ENCODE assay signal across 1 cellular context in genomic region chr14:21024668-21025373, GRCh38.
A peak's percentile ranks its signal among the peaks of the same experiment; 100 is the strongest.
TF ChIP-seq lines count a peak whose summit lies in the region.

TSS of gene NDRG2 (minus strand) at chr14:21025061. CDS start at chr14:21023315, 1,746 bp downstream.

TF ChIP-seq in HEK293, 187 proteins besides CTCF, POLR2A, EP300 and RAD21 (continued from another document and continues in another):
- TF ChIP-seq PBX3 (CRISPR knock-in tag; IDR thresholded peaks at IDR 0.05) (no peak), ZNF423 (tag by site-specific recombination; IDR thresholded peaks at IDR 0.05) (peak; percentile 52; the same call in 1 of the 2 replicates), ZNF114 (tag by site-specific recombination; IDR thresholded peaks at IDR 0.05) (no peak), SCRT1 (tag by site-specific recombination; IDR thresholded peaks at IDR 0.05; ENCODE audit: borderline replicate concordance) (0 out of 2 replicates have a peak, but pooled peaks have one; percentile 31), HIC1 (tag by site-specific recombination; IDR thresholded peaks at IDR 0.05) (no peak), ZEB2 (tag by site-specific recombination; IDR thresholded peaks at IDR 0.05) (peak; percentile 58), ZBTB10 (tag by site-specific recombination; IDR thresholded peaks at IDR 0.05) (peak; percentile 45; the same call in 1 of the 2 replicates), KLF1 (tag by site-specific recombination; IDR thresholded peaks at IDR 0.05) (peak; percentile 51; the same call in 1 of the 2 replicates), SP3 (tag by site-specific recombination; IDR thresholded peaks at IDR 0.05) (peak; percentile 64), ZBTB20 (tag by site-specific recombination; IDR thresholded peaks at IDR 0.05) (peak; percentile 66), ZNF426 (tag by site-specific recombination; IDR thresholded peaks at IDR 0.05) (no peak), ZNF521 (tag by site-specific recombination; IDR thresholded peaks at IDR 0.05) (no peak), ZNF629 (tag by site-specific recombination; IDR thresholded peaks at IDR 0.05) (peak; percentile 41; the same call in 1 of the 2 replicates), ELK4 (IDR thresholded peaks at IDR 0.05; ENCODE audit: borderline replicate concordance, low read depth, low read length) (no peak), SP2 (tag by site-specific recombination; IDR thresholded peaks at IDR 0.05) (peak; percentile 48), MZF1 (tag by site-specific recombination; IDR thresholded peaks at IDR 0.05; ENCODE audit: borderline replicate concordance) (0 out of 2 replicates have a peak, but pooled peaks have one; percentile 43), ZNF692 (tag by site-specific recombination; IDR thresholded peaks at IDR 0.05) (peak; percentile 70; the same call in 1 of the 2 replicates), PATZ1 (tag by site-specific recombination; IDR thresholded peaks at IDR 0.05) (peak; percentile 37; the same call in 1 of the 2 replicates), ZNF777 (tag by site-specific recombination; IDR thresholded peaks at IDR 0.05; ENCODE audit: borderline replicate concordance) (peak; percentile 84; the same call in 1 of the 2 replicates), ZBTB44 (tag by site-specific recombination; IDR thresholded peaks at IDR 0.05) (no peak), INSM2 (tag by site-specific recombination; IDR thresholded peaks at IDR 0.05) (peak; percentile 22; the same call in 1 of the 2 replicates), KLF9 (tag by site-specific recombination; IDR thresholded peaks at IDR 0.05; ENCODE audit: low read depth) (no peak), ZNF280C (tag by site-specific recombination; IDR thresholded peaks at IDR 0.05) (no peak), TCF7L2 (IDR thresholded peaks at IDR 0.05; ENCODE audit: borderline replicate concordance, low read depth, low read length) (peak; percentile 89), SCRT2 (tag by site-specific recombination; IDR thresholded peaks at IDR 0.05) (peak; percentile 78), ZSCAN4 (tag by site-specific recombination; IDR thresholded peaks at IDR 0.05) (0 out of 2 replicates have a peak, but pooled peaks have one; percentile 10), PRDM10 (tag by site-specific recombination; IDR thresholded peaks at IDR 0.05) (peak; percentile 40), ZNF335 (tag by site-specific recombination; conservative IDR thresholded peaks at IDR 0.05) (0 out of 2 replicates have a peak, but pooled peaks have one; percentile 29)
